9 cellular contexts compared by ENCODE assay signal in the genomic region with DNA sequence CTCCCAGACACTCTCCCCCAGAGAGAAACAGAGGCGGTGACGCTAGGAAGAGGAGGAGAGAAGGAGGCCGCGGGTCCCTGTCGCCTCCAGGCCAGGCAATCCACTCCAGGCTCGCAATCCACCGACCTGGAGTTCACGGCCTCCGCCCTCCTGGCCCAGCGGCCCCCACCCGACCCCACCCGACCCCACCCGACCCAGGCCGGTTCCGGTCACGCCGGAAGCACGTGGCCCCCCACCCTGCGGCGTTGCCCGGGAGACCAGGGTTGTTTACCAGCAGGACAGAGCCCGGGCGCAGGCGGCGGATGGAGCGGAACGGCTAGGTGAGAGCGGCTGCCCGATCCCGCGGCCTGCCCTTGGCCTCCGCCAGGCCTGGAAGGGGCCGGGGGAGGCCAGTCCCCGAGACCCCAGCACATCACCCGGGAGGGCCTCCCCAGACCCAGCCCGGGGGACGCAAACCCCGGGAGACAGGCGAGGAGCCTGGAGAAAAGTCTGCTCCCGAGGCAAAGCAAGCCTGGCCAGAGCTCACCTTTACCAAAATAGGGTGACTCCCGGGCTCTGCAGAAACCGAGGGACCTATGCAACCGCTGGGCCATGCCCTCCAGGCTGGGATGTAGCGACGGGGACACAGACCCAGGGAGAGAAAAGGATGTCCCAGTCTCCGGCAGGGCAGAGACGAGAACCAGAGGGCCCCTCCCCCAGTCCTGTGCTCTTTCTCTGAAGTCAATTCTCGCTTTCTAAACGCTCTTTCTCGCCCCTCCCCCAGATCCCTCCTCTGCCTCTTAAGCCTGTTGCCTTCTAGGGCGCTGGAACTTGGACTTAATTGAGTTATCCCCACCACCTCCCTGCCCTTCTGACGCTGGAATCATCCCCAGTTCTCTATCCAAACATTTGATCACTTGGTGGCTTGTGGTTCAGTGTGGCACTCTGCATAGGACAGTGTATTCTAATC. TPM values are rescaled to one million over a fixed set of nuclear protein-coding genes. Genes with fewer than 3 reads are reported as not detected.
DNase-seq lines count a peak whose midpoint lies in the region; ATAC-seq and TF ChIP-seq lines count a peak whose summit lies in the region.
"Had no signal": no experiment of that assay in that cellular context is flagged by ENCODE, and none has a peak within 500 bp of the region (broad histone marks: within the 10 kb centered on the region; RNA-seq: fewer than 3 reads in every experiment).

A gene with protein sequence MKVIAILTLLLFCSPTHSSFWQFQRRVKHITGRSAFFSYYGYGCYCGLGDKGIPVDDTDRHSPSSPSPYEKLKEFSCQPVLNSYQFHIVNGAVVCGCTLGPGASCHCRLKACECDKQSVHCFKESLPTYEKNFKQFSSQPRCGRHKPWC (minus strand): TSS at position 685 of the 949 bp plus-strand sequence. CDS start 9,155 bp downstream, outside the sequence.
A gene with protein sequence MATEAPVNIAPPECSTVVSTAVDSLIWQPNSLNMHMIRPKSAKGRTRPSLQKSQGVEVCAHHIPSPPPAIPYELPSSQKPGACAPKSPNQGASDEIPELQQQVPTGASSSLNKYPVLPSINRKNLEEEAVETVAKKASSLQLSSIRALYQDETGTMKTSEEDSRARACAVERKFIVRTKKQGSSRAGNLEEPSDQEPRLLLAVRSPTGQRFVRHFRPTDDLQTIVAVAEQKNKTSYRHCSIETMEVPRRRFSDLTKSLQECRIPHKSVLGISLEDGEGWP (plus strand): TSS at position 263 of the 949 bp plus-strand sequence. CDS start 4,466 bp downstream, outside the sequence.

- DNase-seq in NCI-H2171 treated with DMSO at 0.1 percent for 48 hours (lab: John Stamatoyannopoulos, UW) (peak; percentile 7), NCI-H2171 (lab: John Stamatoyannopoulos, UW) (no peak), heart right ventricle (peak; percentile 53 to 76), prostate gland (ENCODE audit: low spot score) (no peak), COR-L47 (lab: John Stamatoyannopoulos, UW) (no peak)
- peak; percentile 39 for DNase-seq in activated T-cell treated with anti-CD3 and anti-CD28 coated beads, Interleukin-2, amount 50 U/mL, for 4 hours

- no peaks in the 10 kb centered on the region for H3K9me3 ChIP-seq in heart right ventricle
- no peaks in the 10 kb centered on the region for H3K9me3 ChIP-seq in prostate gland

- H3K36me3 ChIP-seq in heart right ventricle (no peaks in the 10 kb centered on the region), prostate gland (no peaks in the 10 kb centered on the region)

- H3K27me3 ChIP-seq in heart right ventricle (peaks cover 0 to 57% (median 38%) of the 10 kb centered on the region in 7 donors), prostate gland (replicated peaks; ENCODE audit: insufficient read depth) (no peaks in the 10 kb centered on the region)

- H3K27me3 Mint-ChIP-seq in activated T-cell treated with anti-CD3 and anti-CD28 coated beads, Interleukin-2, amount 50 U/mL, for 4 hours (ENCODE audit: low read depth) = peaks cover 5% of the 10 kb centered on the region

- no peaks in the 10 kb centered on the region for H3K9me3 Mint-ChIP-seq in activated T-cell treated with anti-CD3 and anti-CD28 coated beads, Interleukin-2, amount 50 U/mL, for 4 hours

- peak within 1 kb of the TSS; percentile 74 for H3K4me3 Mint-ChIP-seq in activated T-cell treated with anti-CD3 and anti-CD28 coated beads, Interleukin-2, amount 50 U/mL, for 4 hours

- H3K4me3 ChIP-seq in heart right ventricle (peak within 1 kb of the TSS; percentile 4 to 59 (median 51)), prostate gland (peak within 1 kb of the TSS; percentile 25 to 33)
- H3K4me3 ChIP-seq: SK-N-MC had no signal

- TF ChIP-seq POLR2A in prostate gland (IDR thresholded peaks at IDR 0.05) = no peak

- WGBS in heart right ventricle, 2 donors = 2 to 3% methylated on average over 47 to 52 of the region's 52 CpGs
- WGBS in prostate gland = 10% methylated on average over 28 of the region's 52 CpGs

- H3K27ac ChIP-seq in heart right ventricle (peak within 1 kb of the TSS in 4 of 10 donors; percentile 3 to 55 (median 32)), prostate gland (peak within 1 kb of the TSS; percentile 61 to 68)
- H3K27ac ChIP-seq: SK-N-MC had no signal

- TF ChIP-seq CTCF in heart right ventricle (IDR thresholded peaks at IDR 0.05) (no peak), prostate gland (IDR thresholded peaks at IDR 0.05) (no peak)

- intact Hi-C loops in heart right ventricle (cut with DNase I) (no loop called here), prostate gland (cut with DNase I) (loop anchor here (10.0 kb wide), 1 partner anchor 451 kb away; no protein-coding TSS in a partner anchor)

- no peaks in the 10 kb centered on the region for H3K36me3 Mint-ChIP-seq in activated T-cell treated with anti-CD3 and anti-CD28 coated beads, Interleukin-2, amount 50 U/mL, for 4 hours (ENCODE audit: insufficient read depth)

- H3K4me1 ChIP-seq in heart right ventricle (peaks cover 0 to 29% (median 16%) of the 10 kb centered on the region in 9 donors), prostate gland (replicated peaks) (no peaks in the 10 kb centered on the region)

- H3K4me1 Mint-ChIP-seq in activated T-cell treated with anti-CD3 and anti-CD28 coated beads, Interleukin-2, amount 50 U/mL, for 4 hours (ENCODE audit: low read depth) = peaks cover 51% of the 10 kb centered on the region

- peak; percentile 45 to 55 for ATAC-seq in activated T-cell treated with anti-CD3 and anti-CD28 coated beads, Interleukin-2, amount 50 U/mL, for 4 hours
- ATAC-seq in heart right ventricle (peak; percentile 56 to 86 (median 80)), HG02763 (IDR thresholded peaks at IDR 0.05; ENCODE audit: unreplicated experiment) (no peak), GM18909 (IDR thresholded peaks at IDR 0.05; ENCODE audit: poor library complexity, unreplicated experiment) (no peak)

RNA-seq across cellular contexts. Expression of the first gene that starts in this region (rescaled TPM):
- not detected for total RNA-seq in activated T-cell treated with anti-CD3 and anti-CD28 coated beads, Interleukin-2, amount 50 U/mL, for 4 hours
- not detected for total RNA-seq in heart right ventricle
- polyA plus RNA-seq in heart right ventricle = not detected
- total RNA-seq in prostate gland = under 1 TPM in 1 of 2 donors, not detected in 1; 0.23 TPM

RNA-seq across cellular contexts. Expression of the second gene that starts in this region (rescaled TPM):
- under 1 TPM; 0.18 to 0.50 (median 0.33) TPM for total RNA-seq in activated T-cell treated with anti-CD3 and anti-CD28 coated beads, Interleukin-2, amount 50 U/mL, for 4 hours
- total RNA-seq in heart right ventricle (1 to 10 TPM in 8 of 10 donors, under 1 TPM in 2; 0.42 to 4.0 (median 1.9) TPM), prostate gland (10 to 100 TPM in 1 of 2 donors, 1 to 10 TPM in 1; 1.6 to 10.6 TPM)
- polyA plus RNA-seq in heart right ventricle = under 1 TPM; 0.16 to 0.59 TPM

Comparison
In these comparisons a context has a peak if more than half of its experiments do, and no peak if none do; other contexts are left out.
1. DNase-seq: peak in NCI-H2171 treated with DMSO at 0.1 percent for 48 hours (single experiment) and heart right ventricle (2 of 2); none in NCI-H2171 (single experiment), prostate gland (single experiment) and COR-L47 (single experiment).
2. Peak in DNase-seq and ATAC-seq in activated T-cell treated with anti-CD3 and anti-CD28 coated beads, Interleukin-2, amount 50 U/mL, for 4 hours; RNA of the genes that start here not detected or under 1 TPM.
3. ATAC-seq: peak in heart right ventricle (8 of 8); none in HG02763 (single experiment) and GM18909 (single experiment).